9 cellular contexts compared by ENCODE assay signal in the genomic region with DNA sequence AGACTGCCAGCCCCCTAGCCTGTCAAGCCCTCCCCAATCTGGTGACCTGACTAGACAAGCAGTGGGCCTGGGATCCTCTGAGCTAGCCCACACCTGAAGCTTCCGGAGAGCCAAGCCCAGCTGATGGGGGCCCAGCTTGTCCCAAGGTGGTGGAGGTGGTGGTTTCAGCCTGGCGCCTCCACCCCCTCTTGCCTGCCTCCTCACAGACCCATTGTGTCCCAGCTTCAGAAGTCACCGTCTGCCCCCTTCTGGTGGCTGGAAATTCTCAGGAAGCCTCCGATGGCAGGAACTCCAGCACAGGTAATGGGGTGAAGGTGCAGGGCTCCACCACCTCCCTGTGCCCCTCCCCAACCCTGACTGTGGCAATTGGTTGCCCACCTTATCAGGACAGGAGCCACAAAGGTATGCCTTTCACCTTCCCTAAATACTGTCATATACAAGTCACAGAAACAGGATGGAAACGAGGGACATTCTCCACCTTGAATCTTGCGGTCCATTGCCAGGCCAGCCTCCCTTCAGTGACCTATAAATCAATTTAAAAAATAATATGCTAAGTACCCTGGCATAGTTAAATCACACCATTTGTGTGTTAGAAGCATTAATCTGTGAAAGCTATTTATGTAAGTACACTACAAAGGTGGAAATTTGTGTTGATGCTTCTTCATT.
DNase-seq lines count a peak whose midpoint lies in the region; ATAC-seq and TF ChIP-seq lines count a peak whose summit lies in the region.
"Had no signal": no experiment of that assay in that cellular context is flagged by ENCODE, and none has a peak within 500 bp of the region (broad histone marks: within the 10 kb centered on the region; RNA-seq: fewer than 3 reads in every experiment).

No MANE protein-coding gene starts in this region.

- intact Hi-C loops in left lung (cut with DNase I): loop anchor here in 1 of 2 donors (5.0 to 10.0 kb wide), 2 partner anchors 427 to 515 kb away; no protein-coding TSS in a partner anchor

- no peak overlapping the region for H3K27ac ChIP-seq in left lung

- H3K4me3 ChIP-seq in left lung: no peak overlapping the region

- DNase-seq in EL (peak; percentile 26), LoVo (ENCODE audit: low spot score) (peak; percentile 43), T follicular helper cell (ENCODE audit: low read depth) (peak; percentile 27), cerebellar cortex (ENCODE audit: low spot score) (peak; percentile 73), left lung (peak in 1 of 2 donors; percentile 50)
- peak; percentile 26 to 39 for DNase-seq in stimulated activated CD4-positive, alpha-beta T cell treated with anti-CD3 and anti-CD28 coated beads, Interleukin-4, amount 100 ng/mL, for 48 hours (ENCODE audit: low read depth in 2 of 2)
- DNase-seq in activated CD4-positive, CD25-positive, alpha-beta regulatory T cell treated with anti-CD3 and anti-CD28 coated beads, Interleukin-2, amount 50 U/mL, for 72 hours: no peak
- DNase-seq: activated B cell treated with CpG ODN at 0.5 μM for 24 hours had no signal

- H3K36me3 ChIP-seq in left lung: no peaks in the 10 kb centered on the region

- no peaks in the 10 kb centered on the region for H3K9me3 ChIP-seq in left lung

- no peaks in the 10 kb centered on the region for H3K4me1 ChIP-seq in left lung

- ATAC-seq in left lung (peak; percentile 90), HG03439 (IDR thresholded peaks at IDR 0.05; ENCODE audit: unreplicated experiment) (no peak)

- peak; percentile 39 to 51 for TF ChIP-seq CTCF in left lung (IDR thresholded peaks at IDR 0.05)

- H3K27me3 ChIP-seq in left lung: no peaks in the 10 kb centered on the region
